In genomic region chr2:184091456-184091855, GRCh38 we compare ENCODE assay signal across 30 cellular contexts.
"Had no signal": no experiment of that assay in that cellular context is flagged by ENCODE, and none has a peak within 500 bp of the region (broad histone marks: within the 10 kb centered on the region; RNA-seq: fewer than 3 reads in every experiment).

No MANE protein-coding gene starts in this region.

- DNase-seq: activated B cell treated with CpG ODN at 0.5 μM for 24 hours; activated CD4-positive, alpha-beta memory T cell treated with anti-CD3 and anti-CD28 coated beads for 36 hours; activated CD4-positive, alpha-beta T cell treated with anti-CD3 and anti-CD28 coated beads for 4 hours; activated CD4-positive, alpha-beta T cell treated with anti-CD3 and anti-CD28 coated beads, Interleukin-2, amount 10 ng/mL, durations not matched to agents 24 days and 14 days; activated CD4-positive, alpha-beta T cell treated with anti-CD3 and anti-CD28 coated beads, Interleukin-2, amount 50 U/mL, for 1 hour; activated CD4-positive, alpha-beta T cell treated with anti-CD3 and anti-CD28 coated beads, Interleukin-2, amount 50 U/mL, for 4 hours; activated CD4-positive, CD25-positive, alpha-beta regulatory T cell treated with anti-CD3 and anti-CD28 coated beads, Interleukin-2, amount 50 U/mL, for 72 hours; activated CD8-positive, alpha-beta memory T cell treated with anti-CD3 and anti-CD28 coated beads, Interleukin-2, amount 50 U/mL, for 4 hours; activated CD8-positive, alpha-beta T cell treated with anti-CD3 and anti-CD28 coated beads for 36 hours; activated effector memory CD4-positive, alpha-beta T cell treated with Interleukin-2 at 50 U/mL for 16 hours; activated gamma-delta T cell; activated naive CD4-positive, alpha-beta T cell treated with anti-CD3 and anti-CD28 coated beads, Interleukin-2, amount 10 ng/mL, durations not matched to agents 7 days and 5 days; activated naive CD4-positive, alpha-beta T cell treated with Interleukin-2 at 50 U/mL for 16 hours; activated naive CD8-positive, alpha-beta T cell treated with anti-CD3 and anti-CD28 coated beads, Interleukin-2, amount 10 ng/mL, durations not matched to agents 7 days and 5 days; activated naive CD8-positive, alpha-beta T cell treated with anti-CD3 and anti-CD28 coated beads, Interleukin-2, amount 50 U/mL, for 24 hours; activated T-cell treated with anti-CD3 and anti-CD28 coated beads for 4 hours; activated T-cell treated with anti-CD3 and anti-CD28 coated beads, Interleukin-2, amount 50 U/mL, for 1 hour; activated T-cell treated with anti-CD3 and anti-CD28 coated beads, Interleukin-2, amount 50 U/mL, for 4 hours; activated T-cell treated with anti-CD3 and anti-CD28 coated beads, Interleukin-2, amount 50 U/mL, for 72 hours; amygdala; anterior cingulate cortex; caudate nucleus; cerebellar nuclear complex; T-helper 17 cell; T-helper 9 cell had no signal

- H3K36me3 ChIP-seq: ascending aorta, cardiac muscle cell had no signal

- H3K9me3 ChIP-seq: ascending aorta had no signal

- FAIRE-seq: bronchial epithelial cell, TTC549 had no signal

- H3K27me3 ChIP-seq: ascending aorta, cardiac muscle cell had no signal

- H3K4me3 ChIP-seq: ascending aorta, cardiac muscle cell had no signal

- ATAC-seq: activated CD8-positive, alpha-beta T cell treated with anti-CD3 and anti-CD28 coated beads for 36 hours; activated naive CD8-positive, alpha-beta T cell treated with anti-CD3 and anti-CD28 coated beads, Interleukin-2, amount 50 U/mL, for 24 hours; activated T-cell treated with anti-CD3 and anti-CD28 coated beads, Interleukin-2, amount 50 U/mL, for 4 hours; activated T-cell treated with anti-CD3 and anti-CD28 coated beads, Interleukin-2, amount 50 U/mL, for 72 hours; T-helper 17 cell had no signal

- H3K4me1 ChIP-seq: ascending aorta had no signal

- H3K27ac ChIP-seq: ascending aorta, cardiac muscle cell, VCaP had no signal
